19 cellular contexts compared by ENCODE assay signal in genomic region chr16:74770826-74771526, GRCh38. TPM values are rescaled to one million over a fixed set of nuclear protein-coding genes. Genes with fewer than 3 reads are reported as not detected.
"Had no signal": no experiment of that assay in that cellular context is flagged by ENCODE, and none has a peak within 500 bp of the region (broad histone marks: within the 10 kb centered on the region; RNA-seq: fewer than 3 reads in every experiment).

No MANE protein-coding gene starts in this region.

- DNase-seq: activated CD4-positive, alpha-beta T cell treated with anti-CD3 and anti-CD28 coated beads, Interleukin-2, amount 50 U/mL, for 4 hours; activated effector memory CD4-positive, alpha-beta T cell treated with anti-CD3 and anti-CD28 coated beads, Interleukin-2, amount 50 U/mL, for 16 hours; activated T-cell treated with anti-CD3 and anti-CD28 coated beads, Interleukin-2, amount 50 U/mL, for 48 hours; cortex of kidney; effector CD8-positive, alpha-beta T cell; esophagus squamous epithelium; heart right ventricle; right lobe of liver; small intestine; stimulated activated CD4-positive, alpha-beta T cell treated with anti-CD3 and anti-CD28 coated beads, Interleukin-4, amount 100 ng/mL, for 24 hours; SW 1271 had no signal

- H3K79me2 ChIP-seq: parathyroid adenoma had no signal

- ATAC-seq: activated naive CD4-positive, alpha-beta T cell treated with anti-CD3 and anti-CD28 coated beads, Interleukin-2, amount 50 U/mL, for 72 hours; heart right ventricle; natural killer cell treated with Interleukin-12 subunit alpha and Interleukin-12 subunit beta and Interleukin-15 and Interleukin-18, amount 100 ng/mL, for 72 hours; right lobe of liver; stimulated activated effector memory CD8-positive, alpha-beta T cell treated with anti-CD3 and anti-CD28 coated beads, Interleukin-12 subunit alpha, Interleukin-12 subunit beta, amount 100 ng/mL, for 72 hours had no signal

- H3K27ac ChIP-seq: adrenal gland, breast epithelium, esophagus squamous epithelium, heart right ventricle, neutrophil, parathyroid adenoma, right lobe of liver, thoracic aorta had no signal

- H3K27me3 ChIP-seq: adrenal gland, breast epithelium, right lobe of liver had no signal

- H3K4me3 ChIP-seq: adrenal gland, breast epithelium, esophagus squamous epithelium, heart right ventricle, right lobe of liver, thoracic aorta had no signal

- H2AFZ ChIP-seq: parathyroid adenoma had no signal

- H3K9me3 ChIP-seq: adrenal gland, breast epithelium, esophagus squamous epithelium, heart right ventricle, neutrophil, right lobe of liver, thoracic aorta had no signal

- H3K4me1 ChIP-seq: breast epithelium, parathyroid adenoma had no signal

- H3K36me3 ChIP-seq: adrenal gland, breast epithelium, esophagus squamous epithelium, heart right ventricle, neutrophil, right lobe of liver, thoracic aorta had no signal

RNA-seq across cellular contexts. Expression of gene FA2H, which starts 3.6 kb away (rescaled TPM):
- total RNA-seq: activated naive CD4-positive, alpha-beta T cell treated with anti-CD3 and anti-CD28 coated beads, Interleukin-2, amount 50 U/mL, for 72 hours; natural killer cell treated with Interleukin-12 subunit alpha and Interleukin-12 subunit beta and Interleukin-15 and Interleukin-18, amount 100 ng/mL, for 72 hours had no signal
